12 cellular contexts compared by ENCODE assay signal in genomic region chr7:118870187-118870586, GRCh38.
DNase-seq lines count a peak whose midpoint lies in the region; ATAC-seq and TF ChIP-seq lines count a peak whose summit lies in the region.
"Had no signal": no experiment of that assay in that cellular context is flagged by ENCODE, and none has a peak within 500 bp of the region (broad histone marks: within the 10 kb centered on the region; RNA-seq: fewer than 3 reads in every experiment).

No MANE protein-coding gene starts in this region.

- intact Hi-C loops in dorsolateral prefrontal cortex (cut with DNase I), result no loop called here

- H3K4me3 Mint-ChIP-seq in type B pancreatic cell, result no peak overlapping the region
- H3K4me3 Mint-ChIP-seq: activated CD4-positive, alpha-beta T cell treated with anti-CD3 and anti-CD28 coated beads, Interleukin-2, amount 10 ng/mL, durations not matched to agents 7 days and 5 days; activated naive CD8-positive, alpha-beta T cell treated with anti-CD3 and anti-CD28 coated beads, Interleukin-2, amount 10 ng/mL, durations not matched to agents 7 days and 5 days had no signal

- peak in 37 of 56 donors; percentile 13 to 47 (median 31) for TF ChIP-seq CTCF in dorsolateral prefrontal cortex (IDR thresholded peaks at IDR 0.05 in 54 of 56, conservative IDR thresholded peaks at IDR 0.05 in 2 of 56; ENCODE audit: low read depth in 1 of 56, partially characterized antibody in 56 of 56)
- TF ChIP-seq CTCF in type B pancreatic cell (conservative IDR thresholded peaks at IDR 0.05), result peak; percentile 51

- no peaks in the 10 kb centered on the region for H3K27me3 ChIP-seq in dorsolateral prefrontal cortex

- no peaks in the 10 kb centered on the region for H3K9me3 Mint-ChIP-seq in type B pancreatic cell
- H3K9me3 Mint-ChIP-seq: activated CD4-positive, alpha-beta T cell treated with anti-CD3 and anti-CD28 coated beads, Interleukin-2, amount 10 ng/mL, durations not matched to agents 7 days and 5 days; activated naive CD8-positive, alpha-beta T cell treated with anti-CD3 and anti-CD28 coated beads, Interleukin-2, amount 10 ng/mL, durations not matched to agents 7 days and 5 days had no signal

- H3K27ac ChIP-seq in dorsolateral prefrontal cortex, result no peak overlapping the region
- H3K27ac ChIP-seq: prostate gland had no signal

- H3K4me1 Mint-ChIP-seq in type B pancreatic cell (ENCODE audit: unreplicated experiment), result peaks cover 12% of the 10 kb centered on the region
- H3K4me1 Mint-ChIP-seq: activated CD4-positive, alpha-beta T cell treated with anti-CD3 and anti-CD28 coated beads, Interleukin-2, amount 10 ng/mL, durations not matched to agents 7 days and 5 days; activated naive CD8-positive, alpha-beta T cell treated with anti-CD3 and anti-CD28 coated beads, Interleukin-2, amount 10 ng/mL, durations not matched to agents 7 days and 5 days had no signal

- H3K27ac Mint-ChIP-seq in type B pancreatic cell, result no peak overlapping the region
- H3K27ac Mint-ChIP-seq: activated CD4-positive, alpha-beta T cell treated with anti-CD3 and anti-CD28 coated beads, Interleukin-2, amount 10 ng/mL, durations not matched to agents 7 days and 5 days; activated naive CD8-positive, alpha-beta T cell treated with anti-CD3 and anti-CD28 coated beads, Interleukin-2, amount 10 ng/mL, durations not matched to agents 7 days and 5 days had no signal

- no peaks in the 10 kb centered on the region for H3K36me3 Mint-ChIP-seq in type B pancreatic cell
- H3K36me3 Mint-ChIP-seq: activated naive CD8-positive, alpha-beta T cell treated with anti-CD3 and anti-CD28 coated beads, Interleukin-2, amount 10 ng/mL, durations not matched to agents 7 days and 5 days had no signal

- DNase-seq in SIG-M5 treated with dmso at 0.1 percent for 504 hours (lab: John Stamatoyannopoulos, UW; ENCODE audit: unreplicated experiment), result peak; percentile 25
- no peak for DNase-seq in SIG-M5 (lab: John Stamatoyannopoulos, UW)
- DNase-seq in NCI-H69 (lab: John Stamatoyannopoulos, UW), result peak; percentile 51
- no peak for DNase-seq in dorsolateral prefrontal cortex
- no peak for DNase-seq in type B pancreatic cell (ENCODE audit: extremely low spot score, unreplicated experiment)
- DNase-seq in hypothalamus (lab: John Stamatoyannopoulos, UW), result no peak
- DNase-seq: activated CD4-positive, alpha-beta T cell treated with anti-CD3 and anti-CD28 coated beads, Interleukin-2, amount 10 ng/mL, durations not matched to agents 7 days and 5 days; activated naive CD8-positive, alpha-beta T cell treated with anti-CD3 and anti-CD28 coated beads, Interleukin-2, amount 10 ng/mL, durations not matched to agents 7 days and 5 days; effector memory CD4-positive, alpha-beta T cell had no signal

- no peak for ATAC-seq in HG02938 (IDR thresholded peaks at IDR 0.05; ENCODE audit: unreplicated experiment)
- ATAC-seq in GM18909 (IDR thresholded peaks at IDR 0.05; ENCODE audit: poor library complexity, unreplicated experiment), result no peak

- H3K4me3 ChIP-seq in dorsolateral prefrontal cortex, result no peak overlapping the region
- H3K4me3 ChIP-seq: prostate gland had no signal

- H3K27me3 Mint-ChIP-seq in type B pancreatic cell, result no peaks in the 10 kb centered on the region
- H3K27me3 Mint-ChIP-seq: activated CD4-positive, alpha-beta T cell treated with anti-CD3 and anti-CD28 coated beads, Interleukin-2, amount 10 ng/mL, durations not matched to agents 7 days and 5 days; activated naive CD8-positive, alpha-beta T cell treated with anti-CD3 and anti-CD28 coated beads, Interleukin-2, amount 10 ng/mL, durations not matched to agents 7 days and 5 days had no signal

Comparison
In these comparisons a context has a peak if more than half of its experiments do, and no peak if none do; other contexts are left out.
1. DNase-seq: peak in SIG-M5 treated with dmso at 0.1 percent for 504 hours (single experiment) and NCI-H69 (single experiment); none in SIG-M5 (single experiment), dorsolateral prefrontal cortex (0 of 10), type B pancreatic cell (single experiment) and hypothalamus (0 of 51).